In the genomic region with DNA sequence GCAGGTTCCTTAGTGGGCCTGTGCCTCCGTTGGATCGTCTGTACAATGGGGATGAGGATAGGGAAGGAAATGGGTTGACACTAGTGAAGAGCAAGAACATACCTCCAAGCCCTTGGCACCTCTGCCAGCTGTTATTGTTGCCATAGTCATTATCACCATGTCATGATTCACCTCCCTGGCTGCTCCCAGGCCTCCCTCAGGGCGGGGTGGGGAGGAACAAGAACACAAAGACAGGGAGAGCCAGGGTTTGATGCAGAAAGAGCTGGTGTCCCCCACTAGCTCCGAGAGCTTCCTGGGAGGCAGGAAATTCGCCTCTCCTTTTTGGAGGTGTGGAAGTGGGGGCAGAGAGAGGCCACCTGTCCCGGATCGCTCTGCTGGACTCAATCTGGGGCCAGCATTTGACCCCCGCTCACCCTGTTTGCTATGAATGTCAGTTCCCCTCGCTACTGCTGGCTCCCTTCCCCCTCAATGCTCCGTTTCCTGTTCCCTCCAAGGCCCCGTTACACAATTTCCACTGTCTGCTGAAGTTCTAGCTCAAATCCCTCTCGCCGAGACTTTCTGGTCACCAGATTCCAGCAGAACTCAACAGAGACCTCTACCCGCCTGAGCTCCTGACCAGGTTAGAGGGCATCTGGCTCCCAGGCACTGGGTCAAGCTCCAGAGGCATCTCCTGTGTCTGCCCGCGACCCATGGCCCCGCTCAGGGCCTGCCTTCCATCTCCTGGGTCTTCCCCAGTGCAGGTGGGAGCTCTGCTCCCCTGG, we compare ENCODE assay signal across 8 cellular contexts. TPM values are rescaled to one million over a fixed set of nuclear protein-coding genes. Genes with fewer than 3 reads are reported as not detected.
A peak's percentile ranks its signal among the peaks of the same experiment; 100 is the strongest.
DNase-seq lines count a peak whose midpoint lies in the region; ATAC-seq, FAIRE-seq and TF ChIP-seq lines count a peak whose summit lies in the region.

No MANE protein-coding gene starts in this region.

- peak overlapping the region; percentile 11 for H3K4ac ChIP-seq in neuronal stem cell (ENCODE audit: low read length)

- H3K9me3 ChIP-seq in CD8-positive, alpha-beta T cell (ENCODE audit: low read length): no peaks in the 10 kb centered on the region
- no peaks in the 10 kb centered on the region for H3K9me3 ChIP-seq in esophagus (ENCODE audit: control insufficient read depth in 2 of 2, insufficient read depth in 1 of 2, low read depth in 1 of 2, low read length in 1 of 2)
- H3K9me3 ChIP-seq in neuronal stem cell (replicated peaks in 1 of 2; ENCODE audit: control insufficient read depth in 2 of 2, insufficient read depth in 1 of 2, low read depth in 1 of 2, low read length in 2 of 2): peaks cover 0 to 2% of the 10 kb centered on the region in 2 donors

- H3K27me3 Mint-ChIP-seq in CD8-positive, alpha-beta T cell (ENCODE audit: low read depth): peaks cover 4% of the 10 kb centered on the region

- peak overlapping the region; percentile 18 for H3K4me2 ChIP-seq in neuronal stem cell (ENCODE audit: insufficient read depth, low read length, poor library complexity, severe bottlenecking)

- H3K36me3 Mint-ChIP-seq in CD8-positive, alpha-beta T cell: no peaks in the 10 kb centered on the region

- peak; percentile 40 for ATAC-seq in CD8-positive, alpha-beta T cell
- no peak for ATAC-seq in HG02970 (IDR thresholded peaks at IDR 0.05; ENCODE audit: low FRiP score, unreplicated experiment)

- no peak overlapping the region for H3K9ac ChIP-seq in neuronal stem cell (ENCODE audit: low read depth, low read length, poor library complexity)

- no peak for TF ChIP-seq POLR2A in GM12891 (IDR thresholded peaks at IDR 0.05; ENCODE audit: low read depth, low read length)

- H2BK120ac ChIP-seq in neuronal stem cell (ENCODE audit: low read depth, low read length): no peak overlapping the region

- H3K4me3 ChIP-seq in CD8-positive, alpha-beta T cell (ENCODE audit: low read depth, low read length): no peak overlapping the region
- H3K4me3 ChIP-seq in esophagus (ENCODE audit: low read depth in 1 of 2, low read length in 2 of 2) (no peak overlapping the region), neuronal stem cell (ENCODE audit: low read length in 2 of 2) (no peak overlapping the region)

- peak overlapping the region; percentile 64 for H3K18ac ChIP-seq in neuronal stem cell (ENCODE audit: low read length)

- intact Hi-C loops in CD8-positive, alpha-beta T cell (cut with DNase I, micrococcal nuclease): no loop called here

- H3K4me1 ChIP-seq in CD8-positive, alpha-beta T cell (ENCODE audit: insufficient read depth, low read length): peaks cover 11% of the 10 kb centered on the region
- peaks cover 8 to 17% of the 10 kb centered on the region in 2 donors for H3K4me1 ChIP-seq in esophagus (ENCODE audit: control insufficient read depth in 2 of 2, insufficient read depth in 2 of 2, low read length in 1 of 2)
- peaks cover 4 to 14% of the 10 kb centered on the region in 2 donors for H3K4me1 ChIP-seq in neuronal stem cell (ENCODE audit: control insufficient read depth in 2 of 2, insufficient read depth in 1 of 2, low read depth in 1 of 2, low read length in 2 of 2)

- H3K27ac ChIP-seq in CD8-positive, alpha-beta T cell (ENCODE audit: low read depth, low read length): no peak overlapping the region
- H3K27ac ChIP-seq in RWPE1 (peak overlapping the region; percentile 96), esophagus (ENCODE audit: low read depth in 2 of 2, low read length in 1 of 2) (peak overlapping the region; percentile 66 to 70), neuronal stem cell (replicated peaks; ENCODE audit: low read length) (no peak overlapping the region)

- no peak for DNase-seq in CD8-positive, alpha-beta T cell
- peak; percentile 79 for DNase-seq in RWPE1 (ENCODE audit: low spot score)
- no peak for DNase-seq in neuronal stem cell (ENCODE audit: low spot score)
- DNase-seq in DMS153 (lab: John Stamatoyannopoulos, UW): no peak
- no peak for DNase-seq in GM12891 (ENCODE audit: insufficient read length, low spot score)
- no peak for DNase-seq in middle frontal gyrus (ENCODE audit: extremely low spot score, low spot score)

- H3K4me1 Mint-ChIP-seq in CD8-positive, alpha-beta T cell (ENCODE audit: low read depth): peaks cover 30% of the 10 kb centered on the region

- WGBS in esophagus, 2 donors: 50 to 59% methylated on average over 17 of the region's 17 CpGs
- no CpG with 5 or more reads among the region's 17 CpGs for WGBS in neuronal stem cell (ENCODE audit: extremely low coverage in 2 of 2, insufficient read length in 2 of 2, insufficient replicate concordance in 1 of 2), 2 donors

- POLR2A ChIA-PET in CD8-positive, alpha-beta T cell (lab: Charles Lee): interaction anchor here (1.3 to 1.7 kb wide), 2 partner anchors 9 to 13 kb away, joined by 4 to 6 read pairs; partner anchors contain the start of genes CEP295NL and TIMP2
- POLR2A ChIA-PET in RWPE1 (lab: Yijun Ruan, JAX; ENCODE audit: low non-redundant PET): no interaction called here

- H3K36me3 ChIP-seq in CD8-positive, alpha-beta T cell (ENCODE audit: insufficient read depth, low read length): no peaks in the 10 kb centered on the region
- H3K36me3 ChIP-seq in esophagus (ENCODE audit: control insufficient read depth in 2 of 2, insufficient read depth in 2 of 2, low read length in 1 of 2) (no peaks in the 10 kb centered on the region), neuronal stem cell (replicated peaks in 1 of 2; ENCODE audit: control insufficient read depth in 2 of 2, insufficient read depth in 2 of 2, low read length in 2 of 2) (peaks cover 3 to 4% of the 10 kb centered on the region in 2 donors)

- no peak for FAIRE-seq in GM12891 (lab: Jason Lieb, UNC)

- H2AK5ac ChIP-seq in neuronal stem cell (ENCODE audit: low read depth, low read length): peak overlapping the region; percentile 14

- H4K91ac ChIP-seq in neuronal stem cell (ENCODE audit: low read depth, low read length, poor library complexity): no peak overlapping the region

- CTCF ChIA-PET in CD8-positive, alpha-beta T cell (lab: Charles Lee): interaction anchor here (1.0 to 1.6 kb wide), 3 partner anchors 11 to 55 kb away, joined by 3 to 7 read pairs (median 6); no protein-coding TSS in a partner anchor
- CTCF ChIA-PET in RWPE1 (lab: Yijun Ruan, JAX): interaction anchor here (0.5 to 0.8 kb wide), 3 partner anchors 15 to 69 kb away, joined by 3 to 5 read pairs (median 3); no protein-coding TSS in a partner anchor

- H2BK15ac ChIP-seq in neuronal stem cell (ENCODE audit: low read length): no peak overlapping the region

- H3K27ac Mint-ChIP-seq in CD8-positive, alpha-beta T cell: peak overlapping the region; percentile 88

- H3K14ac ChIP-seq in neuronal stem cell (ENCODE audit: low read length): no peak overlapping the region

- H2BK12ac ChIP-seq in neuronal stem cell (ENCODE audit: low read length): no peak overlapping the region

- no peak for TF ChIP-seq CTCF in CD8-positive, alpha-beta T cell (IDR thresholded peaks at IDR 0.05)
- TF ChIP-seq CTCF in RWPE1 (conservative IDR thresholded peaks at IDR 0.05; ENCODE audit: low read depth): no peak

- H2BK5ac ChIP-seq in neuronal stem cell (ENCODE audit: low read length): peak overlapping the region; percentile 48

- H4K8ac ChIP-seq in neuronal stem cell (ENCODE audit: low read depth, low read length): no peak overlapping the region

- no peak overlapping the region for H3K23ac ChIP-seq in neuronal stem cell (ENCODE audit: low read depth, low read length, poor library complexity)

- H3K9me3 Mint-ChIP-seq in CD8-positive, alpha-beta T cell: no peaks in the 10 kb centered on the region

- no peaks in the 10 kb centered on the region for H3K27me3 ChIP-seq in CD8-positive, alpha-beta T cell (ENCODE audit: insufficient read depth, low read length)
- H3K27me3 ChIP-seq in esophagus (ENCODE audit: control insufficient read depth in 1 of 2, insufficient read depth in 2 of 2, low read length in 2 of 2) (no peaks in the 10 kb centered on the region), neuronal stem cell (ENCODE audit: control insufficient read depth in 3 of 3, insufficient read depth in 3 of 3, low read depth in 1 of 3, low read length in 3 of 3) (no peaks in the 10 kb centered on the region)

- H3K4me3 Mint-ChIP-seq in CD8-positive, alpha-beta T cell: peak overlapping the region; percentile 76

- H2AFZ ChIP-seq in neuronal stem cell (ENCODE audit: low read length): no peak overlapping the region

- H3K79me1 ChIP-seq in neuronal stem cell (ENCODE audit: low read depth, low read length): peaks cover 31% of the 10 kb centered on the region

TF ChIP-seq in GM12891, 5 proteins besides CTCF, POLR2A, EP300 and RAD21:
- TF ChIP-seq SPI1 (IDR thresholded peaks at IDR 0.05; ENCODE audit: low read depth, low read length): no peak
- no peak for TF ChIP-seq POU2F2 (IDR thresholded peaks at IDR 0.05; ENCODE audit: low read depth, low read length)
- no peak for TF ChIP-seq TAF1 (IDR thresholded peaks at IDR 0.05; ENCODE audit: low read depth, low read length)
- no peak for TF ChIP-seq PAX5 (IDR thresholded peaks at IDR 0.05; ENCODE audit: insufficient read depth, low read length, severe bottlenecking)
- TF ChIP-seq POLR2AphosphoS5 (IDR thresholded peaks at IDR 0.05; ENCODE audit: low read depth, low read length): no peak

RNA-seq across cellular contexts. Expression of gene TIMP2, which starts 9.1 kb away (rescaled TPM):
- total RNA-seq in CD8-positive, alpha-beta T cell: 1 to 10 TPM; 8.9 to 9.4 TPM
- 10 to 100 TPM; 30.6 to 39.5 TPM for polyA plus RNA-seq in esophagus
- polyA plus RNA-seq in neuronal stem cell (2013, experiment 1 of 2): 45.1 TPM
- polyA plus RNA-seq in neuronal stem cell (2013, experiment 2 of 2): 45.9 TPM
- polyA plus RNA-seq in GM12891 (2012; ENCODE audit: low read depth, missing spikeins): 0.04 TPM

RNA-seq across cellular contexts. Expression of gene CEP295NL, which starts 13.1 kb away (rescaled TPM):
- total RNA-seq in CD8-positive, alpha-beta T cell: 1 to 10 TPM; 5.3 to 6.3 TPM
- 1 to 10 TPM in 1 of 2 donors, under 1 TPM in 1; 0.25 to 3.5 TPM for polyA plus RNA-seq in esophagus
- 0.01 TPM for polyA plus RNA-seq in neuronal stem cell (2013, experiment 1 of 2)
- polyA plus RNA-seq in neuronal stem cell (2013, experiment 2 of 2): 0.03 TPM
- not detected for polyA plus RNA-seq in GM12891 (2012; ENCODE audit: low read depth, missing spikeins)

Comparison
In these comparisons a context has a peak if more than half of its experiments do, and no peak if none do; other contexts are left out.
1. H3K27ac ChIP-seq: peak in RWPE1 (single experiment) and esophagus (2 of 2); none in CD8-positive, alpha-beta T cell (single experiment) and neuronal stem cell (single experiment).